In the genomic region with DNA sequence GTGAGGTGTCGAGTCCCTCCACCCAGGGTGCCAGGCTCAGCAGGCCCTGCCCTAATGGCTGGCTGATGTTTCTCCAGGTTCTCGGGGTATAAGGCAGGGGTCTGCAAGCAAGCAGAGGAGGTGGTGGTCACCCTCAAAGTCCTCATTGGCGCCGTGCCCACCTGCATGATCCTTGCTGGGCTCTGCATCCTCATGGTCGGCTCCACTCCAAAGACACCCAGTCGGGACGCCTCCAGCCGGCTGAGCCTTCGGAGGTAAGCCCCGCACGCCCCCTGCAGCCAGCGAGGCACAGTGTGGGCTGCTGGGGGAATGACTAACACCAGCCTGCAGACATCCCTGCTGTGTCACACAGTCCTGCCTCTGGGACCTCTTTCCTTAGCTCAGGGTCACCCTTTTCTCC, we compare ENCODE assay signal across 17 cellular contexts. TPM values are rescaled to one million over a fixed set of nuclear protein-coding genes. Genes with fewer than 3 reads are reported as not detected.
A peak's percentile ranks its signal among the peaks of the same experiment; 100 is the strongest.
DNase-seq lines count a peak whose midpoint lies in the region; ATAC-seq, FAIRE-seq and TF ChIP-seq lines count a peak whose summit lies in the region.
"Had no signal": no experiment of that assay in that cellular context is flagged by ENCODE, and none has a peak within 500 bp of the region (broad histone marks: within the 10 kb centered on the region; RNA-seq: fewer than 3 reads in every experiment).

No MANE protein-coding gene starts in this region.

- peak; percentile 81 to 86 for TF ChIP-seq RAD21 in A549 (conservative IDR thresholded peaks at IDR 0.05 in 1 of 2, IDR thresholded peaks at IDR 0.05 in 1 of 2)

- H3K27ac Mint-ChIP-seq in activated naive CD8-positive, alpha-beta T cell treated with anti-CD3 and anti-CD28 coated beads, Interleukin-2, amount 50 U/mL, for 24 hours = no peak overlapping the region
- H3K27ac Mint-ChIP-seq in glutamatergic neuron (ENCODE audit: unreplicated experiment) = peak overlapping the region; percentile 11

- peak; percentile 58 for TF ChIP-seq CTCF in A549 (IDR thresholded peaks at IDR 0.05)
- no peak for TF ChIP-seq CTCF in glutamatergic neuron (IDR thresholded peaks at IDR 0.05; ENCODE audit: partially characterized antibody, unreplicated experiment)

- peaks cover 26% of the 10 kb centered on the region for H3K4me1 ChIP-seq in A549
- H3K4me1 ChIP-seq: adrenal gland, uterus had no signal

- H3K9me3 Mint-ChIP-seq in activated naive CD8-positive, alpha-beta T cell treated with anti-CD3 and anti-CD28 coated beads, Interleukin-2, amount 50 U/mL, for 24 hours = no peaks in the 10 kb centered on the region
- H3K9me3 Mint-ChIP-seq in glutamatergic neuron (ENCODE audit: unreplicated experiment) = peaks cover 3% of the 10 kb centered on the region

- no peaks in the 10 kb centered on the region for H3K4me1 Mint-ChIP-seq in activated naive CD8-positive, alpha-beta T cell treated with anti-CD3 and anti-CD28 coated beads, Interleukin-2, amount 50 U/mL, for 24 hours
- peaks cover 4% of the 10 kb centered on the region for H3K4me1 Mint-ChIP-seq in glutamatergic neuron (ENCODE audit: low read depth, unreplicated experiment)

- CTCF ChIA-PET in A549 (lab: Yijun Ruan, JAX) = interaction anchor here (0.6 to 6.3 kb wide), 15 partner anchors 9 to 358 kb away, joined by 3 to 43 read pairs (median 4); a partner anchor contains a TSS

- DNase-seq in A549 (ENCODE audit: low read depth in 1 of 2, low spot score in 1 of 2) (peak; percentile 62 to 69), GM03348 (ENCODE audit: low spot score) (peak; percentile 29), glutamatergic neuron (no peak), hypothalamus (lab: John Stamatoyannopoulos, UW) (no peak), GF-D8 (lab: John Stamatoyannopoulos, UW) (no peak), pons (ENCODE audit: low spot score) (no peak)
- DNase-seq in activated naive CD8-positive, alpha-beta T cell treated with anti-CD3 and anti-CD28 coated beads, Interleukin-2, amount 50 U/mL, for 24 hours = no peak
- DNase-seq: adrenal gland; effector CD4-positive, alpha-beta T cell; NCI-H446; stimulated activated CD8-positive, alpha-beta memory T cell treated with anti-CD3 and anti-CD28 coated beads, Interleukin-4, amount 100 ng/mL, for 48 hours; T1000; uterus had no signal

- ATAC-seq in A549 = peak; percentile 86 to 93
- peak; percentile 43 for ATAC-seq in activated naive CD8-positive, alpha-beta T cell treated with anti-CD3 and anti-CD28 coated beads, Interleukin-2, amount 50 U/mL, for 24 hours
- no peak for ATAC-seq in HG03025 (IDR thresholded peaks at IDR 0.05; ENCODE audit: low FRiP score, unreplicated experiment)

- H3K36me3 Mint-ChIP-seq in activated naive CD8-positive, alpha-beta T cell treated with anti-CD3 and anti-CD28 coated beads, Interleukin-2, amount 50 U/mL, for 24 hours (ENCODE audit: low read depth) = peaks cover 13% of the 10 kb centered on the region
- H3K36me3 Mint-ChIP-seq in glutamatergic neuron (ENCODE audit: unreplicated experiment) = peaks cover 6% of the 10 kb centered on the region

- H3K9me3 ChIP-seq in A549 = no peaks in the 10 kb centered on the region
- H3K9me3 ChIP-seq: adrenal gland, uterus had no signal

- 25% methylated on average over 11 of the region's 12 CpGs for WGBS in A549 (ENCODE audit: missing lambda C conversion rate)

- POLR2A ChIA-PET in A549 (lab: Yijun Ruan, JAX) = no interaction called here

- H3K4me2 ChIP-seq in A549 = peak overlapping the region; percentile 23; the same call in 1 of the 3 replicates

- no peaks in the 10 kb centered on the region for H3K27me3 Mint-ChIP-seq in activated naive CD8-positive, alpha-beta T cell treated with anti-CD3 and anti-CD28 coated beads, Interleukin-2, amount 50 U/mL, for 24 hours
- peaks cover 12% of the 10 kb centered on the region for H3K27me3 Mint-ChIP-seq in glutamatergic neuron (ENCODE audit: unreplicated experiment)

- no peak for FAIRE-seq in A549 (lab: Jason Lieb, UNC)

- no peak for TF ChIP-seq POLR2A in A549 (IDR thresholded peaks at IDR 0.05; ENCODE audit: low read length)

- H3K4me3 Mint-ChIP-seq in activated naive CD8-positive, alpha-beta T cell treated with anti-CD3 and anti-CD28 coated beads, Interleukin-2, amount 50 U/mL, for 24 hours = no peak overlapping the region
- no peak overlapping the region for H3K4me3 Mint-ChIP-seq in glutamatergic neuron (ENCODE audit: unreplicated experiment)

- no peak overlapping the region for H3K4me3 ChIP-seq in A549
- H3K4me3 ChIP-seq: adrenal gland, uterus had no signal

- no peak for TF ChIP-seq EP300 in A549 (IDR thresholded peaks at IDR 0.05)

- H3K27ac ChIP-seq in A549 = peak overlapping the region; percentile 39 to 62; a peak in 4 of 6 replicates
- H3K27ac ChIP-seq: adrenal gland, C4-2B, uterus had no signal

TF ChIP-seq in A549, 52 proteins besides CTCF, POLR2A, EP300 and RAD21:
- no peak for TF ChIP-seq FOSL2 (IDR thresholded peaks at IDR 0.05)
- peak; percentile 36; the same call in 1 of the 2 replicates for TF ChIP-seq FOSL2 (CRISPR knock-in tag; IDR thresholded peaks at IDR 0.05)
- TF ChIP-seq, protein P1, sequence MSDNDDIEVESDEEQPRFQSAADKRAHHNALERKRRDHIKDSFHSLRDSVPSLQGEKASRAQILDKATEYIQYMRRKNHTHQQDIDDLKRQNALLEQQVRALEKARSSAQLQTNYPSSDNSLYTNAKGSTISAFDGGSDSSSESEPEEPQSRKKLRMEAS (IDR thresholded peaks at IDR 0.05) = 0 out of 2 replicates have a peak, but pooled peaks have one; percentile 18
- no peak for TF ChIP-seq CBX8 (IDR thresholded peaks at IDR 0.05)
- peak; percentile 83 for TF ChIP-seq SMC3 (IDR thresholded peaks at IDR 0.05)
- no peak for TF ChIP-seq NR3C1 (IDR thresholded peaks at IDR 0.05)

RNA-seq across cellular contexts. Expression of a gene that starts 14.1 kb away (rescaled TPM):
- polyA plus RNA-seq in A549 (2011; rRNA removed) = 0.09 and 0.15 TPM in 2 replicates
- polyA plus RNA-seq in A549 (2012; cell fraction: cytosol; rRNA removed) = 0.09 and 0.22 TPM in 2 replicates
- 0.34 and 0.46 TPM in 2 replicates for polyA plus RNA-seq in A549 (2012; cell fraction: nucleus; rRNA removed)
- polyA plus RNA-seq in A549 (2017; fragmentation: RNase III; extraction: RNeasy Plus Mini Kit Qiagen cat#74134 plus additional on column Dnase treatment) = 0.17 to 0.36 TPM (median 0.25 TPM) in 3 replicates
- polyA minus RNA-seq in A549 (2011; rRNA and poly(A)+ RNA removed) = 0.29 and 1.1 TPM in 2 replicates
- total RNA-seq in glutamatergic neuron (ENCODE audit: unreplicated experiment) = 0.29 TPM
- total RNA-seq: mesenteric fat pad, omental fat pad had no signal

RNA-seq across cellular contexts. Expression of a gene that starts 23.2 kb away (rescaled TPM):
- 20.8 and 30.1 TPM in 2 replicates for polyA plus RNA-seq in A549 (2011; rRNA removed)
- polyA plus RNA-seq in A549 (2012; cell fraction: cytosol; rRNA removed) = 6.7 and 8.4 TPM in 2 replicates
- polyA plus RNA-seq in A549 (2012; cell fraction: nucleus; rRNA removed) = 6.6 and 9.5 TPM in 2 replicates
- polyA plus RNA-seq in A549 (2017; fragmentation: RNase III; extraction: RNeasy Plus Mini Kit Qiagen cat#74134 plus additional on column Dnase treatment) = 12.1 to 12.9 TPM (median 12.7 TPM) in 3 replicates
- polyA minus RNA-seq in A549 (2011; rRNA and poly(A)+ RNA removed) = 39.7 and 56.6 TPM in 2 replicates
- 22.3 TPM for total RNA-seq in glutamatergic neuron (ENCODE audit: unreplicated experiment)

RNA-seq across cellular contexts. Expression of a gene that starts 25.5 kb away (rescaled TPM):
- polyA plus RNA-seq in A549 (2011; rRNA removed) (16.1 and 23.4 TPM in 2 replicates), A549 (2017; fragmentation: RNase III; extraction: RNeasy Plus Mini Kit Qiagen cat#74134 plus additional on column Dnase treatment) (8.5 to 9.1 TPM (median 8.9 TPM) in 3 replicates)
- 23.5 and 24.2 TPM in 2 replicates for polyA plus RNA-seq in A549 (2012; cell fraction: cytosol; rRNA removed)
- polyA plus RNA-seq in A549 (2012; cell fraction: nucleus; rRNA removed) = 10.0 and 12.5 TPM in 2 replicates
- 7.6 and 8.4 TPM in 2 replicates for polyA minus RNA-seq in A549 (2011; rRNA and poly(A)+ RNA removed)
- total RNA-seq in glutamatergic neuron (ENCODE audit: unreplicated experiment) = 38.1 TPM

RNA-seq across cellular contexts. Expression of a gene that starts 52.1 kb away (rescaled TPM):
- polyA plus RNA-seq in A549 (2011; rRNA removed) = 296 and 315 TPM in 2 replicates
- 133 and 171 TPM in 2 replicates for polyA plus RNA-seq in A549 (2012; cell fraction: cytosol; rRNA removed)
- polyA plus RNA-seq in A549 (2012; cell fraction: nucleus; rRNA removed) = 45.9 and 85.7 TPM in 2 replicates
- polyA plus RNA-seq in A549 (2017; fragmentation: RNase III; extraction: RNeasy Plus Mini Kit Qiagen cat#74134 plus additional on column Dnase treatment) = 244 to 276 TPM (median 260 TPM) in 3 replicates
- 19.5 and 28.0 TPM in 2 replicates for polyA minus RNA-seq in A549 (2011; rRNA and poly(A)+ RNA removed)
- total RNA-seq in glutamatergic neuron (ENCODE audit: unreplicated experiment) = 76.5 TPM

Comparison
In these comparisons a context has a peak if more than half of its experiments do, and no peak if none do; other contexts are left out.
1. DNase-seq: peak in A549 (2 of 2) and GM03348 (single experiment); none in activated naive CD8-positive, alpha-beta T cell treated with anti-CD3 and anti-CD28 coated beads, Interleukin-2, amount 50 U/mL, for 24 hours (single experiment), glutamatergic neuron (single experiment), hypothalamus (0 of 51), GF-D8 (single experiment) and pons (single experiment).